In genomic region chr20:4011226-4011975, GRCh38 we compare ENCODE assay signal across 23 cellular contexts. TPM values are rescaled to one million over a fixed set of nuclear protein-coding genes. Genes with fewer than 3 reads are reported as not detected.
DNase-seq lines count a peak whose midpoint lies in the region; ATAC-seq and TF ChIP-seq lines count a peak whose summit lies in the region.
"Had no signal": no experiment of that assay in that cellular context is flagged by ENCODE, and none has a peak within 500 bp of the region (broad histone marks: within the 10 kb centered on the region; RNA-seq: fewer than 3 reads in every experiment).

No MANE protein-coding gene starts in this region.

- peaks cover 27% of the 10 kb centered on the region for H3K4me1 Mint-ChIP-seq in CD4-positive, alpha-beta T cell (ENCODE audit: low read depth)
- H3K4me1 Mint-ChIP-seq in brain (peaks cover 76% of the 10 kb centered on the region), nephron (peaks cover 26% of the 10 kb centered on the region)

- no peak for TF ChIP-seq CTCF in CD4-positive, alpha-beta T cell (IDR thresholded peaks at IDR 0.05)
- TF ChIP-seq CTCF in GM12873 (IDR thresholded peaks at IDR 0.05; ENCODE audit: insufficient read depth, low read depth, low read length, missing control alignments): peak; percentile 38
- TF ChIP-seq CTCF in brain (conservative IDR thresholded peaks at IDR 0.05): no peak
- TF ChIP-seq CTCF in nephron (IDR thresholded peaks at IDR 0.05; ENCODE audit: unreplicated experiment in 3 of 3): no peak

- no peaks in the 10 kb centered on the region for H3K27me3 ChIP-seq in CD4-positive, alpha-beta T cell (ENCODE audit: control insufficient read depth, insufficient read depth, low read length)
- H3K27me3 ChIP-seq: BLaER1, breast epithelium, right lobe of liver, testis had no signal

- no peak overlapping the region for H3K27ac ChIP-seq in CD4-positive, alpha-beta T cell (ENCODE audit: low read depth, low read length)
- H3K27ac ChIP-seq: BLaER1, breast epithelium, right lobe of liver, testis had no signal

- intact Hi-C loops in CD4-positive, alpha-beta T cell (cut with DNase I, micrococcal nuclease): loop anchor here in 1 of 2 experiments (10.0 kb wide), 1 partner anchor 117 kb away; no protein-coding TSS in a partner anchor

- H3K4me3 Mint-ChIP-seq in CD4-positive, alpha-beta T cell: peak overlapping the region; percentile 57
- H3K4me3 Mint-ChIP-seq in brain: peak overlapping the region in 4 of 5 experiments; percentile 3 to 52 (median 23)
- H3K4me3 Mint-ChIP-seq in nephron: peak overlapping the region in 2 of 3 experiments; percentile 2 to 20
- H3K4me3 Mint-ChIP-seq: activated naive CD4-positive, alpha-beta T cell treated with anti-CD3 and anti-CD28 coated beads for 36 hours; T-helper 1 cell treated with Interleukin-12 subunit alpha and Interleukin-12 subunit beta and Interleukin-4 antibody, amounts not matched to agents 30 μg/mL and 1 μg/mL, for 36 hours had no signal

- POLR2A ChIA-PET in CD4-positive, alpha-beta T cell (lab: Charles Lee): interaction anchor here (0.9 kb wide), 1 partner anchor 30 kb away, joined by 3 read pairs; no protein-coding TSS in a partner anchor

- CTCF ChIA-PET in CD4-positive, alpha-beta T cell (lab: Charles Lee): interaction anchor here (1.1 kb wide), 1 partner anchor 24 kb away, joined by 3 read pairs; no protein-coding TSS in a partner anchor

- DNase-seq in CD4-positive, alpha-beta T cell: no peak
- no peak for DNase-seq in stimulated activated CD4-positive, alpha-beta T cell treated with anti-CD3 and anti-CD28 coated beads, Interleukin-4, amount 100 ng/mL, for 1 hour
- DNase-seq: activated CD4-positive, CD25-positive, alpha-beta regulatory T cell treated with anti-CD3 and anti-CD28 coated beads, Interleukin-2, amount 50 U/mL, for 72 hours; activated CD8-positive, alpha-beta memory T cell treated with anti-CD3 and anti-CD28 coated beads, Interleukin-2, amount 50 U/mL, for 4 hours; activated naive CD4-positive, alpha-beta T cell treated with anti-CD3 and anti-CD28 coated beads for 36 hours; effector memory CD4-positive, alpha-beta T cell; foreskin melanocyte; KBM-7; NCI-H446; right lobe of liver; SHP77; stimulated activated CD4-positive, alpha-beta T cell treated with anti-CD3 and anti-CD28 coated beads, Interleukin-2, amount 100 ng/mL, for 24 hours; testis had no signal

- peaks cover 9% of the 10 kb centered on the region for H3K36me3 Mint-ChIP-seq in CD4-positive, alpha-beta T cell (ENCODE audit: low read depth)
- H3K36me3 Mint-ChIP-seq in brain: peaks cover 39% of the 10 kb centered on the region
- H3K36me3 Mint-ChIP-seq in nephron (ENCODE audit: low read depth): peaks cover 25% of the 10 kb centered on the region

- H3K27me3 Mint-ChIP-seq in CD4-positive, alpha-beta T cell: no peaks in the 10 kb centered on the region
- H3K27me3 Mint-ChIP-seq in brain (peaks cover 4% of the 10 kb centered on the region), nephron (ENCODE audit: low read depth) (no peaks in the 10 kb centered on the region)

- no peaks in the 10 kb centered on the region for H3K9me3 ChIP-seq in CD4-positive, alpha-beta T cell (ENCODE audit: control insufficient read depth, low read length)
- H3K9me3 ChIP-seq: BLaER1, breast epithelium, right lobe of liver, testis had no signal

- no peak for ATAC-seq in CD4-positive, alpha-beta T cell (ENCODE audit: poor library complexity)
- ATAC-seq in HG02981 (IDR thresholded peaks at IDR 0.05; ENCODE audit: unreplicated experiment): no peak
- ATAC-seq in HG03045 (IDR thresholded peaks at IDR 0.05; ENCODE audit: unreplicated experiment): no peak
- no peak for ATAC-seq in HG03159 (IDR thresholded peaks at IDR 0.05; ENCODE audit: unreplicated experiment)
- ATAC-seq: HCT116, right lobe of liver had no signal

- no peak overlapping the region for H3K27ac Mint-ChIP-seq in CD4-positive, alpha-beta T cell
- peak overlapping the region in 1 of 5 experiments; percentile 2 for H3K27ac Mint-ChIP-seq in brain
- no peak overlapping the region for H3K27ac Mint-ChIP-seq in nephron
- H3K27ac Mint-ChIP-seq: activated naive CD4-positive, alpha-beta T cell treated with anti-CD3 and anti-CD28 coated beads for 36 hours; T-helper 1 cell treated with Interleukin-12 subunit alpha and Interleukin-12 subunit beta and Interleukin-4 antibody, amounts not matched to agents 30 μg/mL and 1 μg/mL, for 36 hours had no signal

- H3K9me3 Mint-ChIP-seq in CD4-positive, alpha-beta T cell: no peaks in the 10 kb centered on the region
- H3K9me3 Mint-ChIP-seq in brain: peaks cover 0 to 11% (median 0%) of the 10 kb centered on the region in 5 experiments
- no peaks in the 10 kb centered on the region for H3K9me3 Mint-ChIP-seq in nephron
- H3K9me3 Mint-ChIP-seq: activated naive CD4-positive, alpha-beta T cell treated with anti-CD3 and anti-CD28 coated beads for 36 hours; T-helper 1 cell treated with Interleukin-12 subunit alpha and Interleukin-12 subunit beta and Interleukin-4 antibody, amounts not matched to agents 30 μg/mL and 1 μg/mL, for 36 hours had no signal

RNA-seq across cellular contexts. Expression of gene RNF24, which starts 4.0 kb away (rescaled TPM):
- 1 to 10 TPM; 6.8 to 8.1 TPM for total RNA-seq in CD4-positive, alpha-beta T cell
- polyA plus RNA-seq in brain (ENCODE audit: insufficient read depth, low read depth, low replicate concordance): 14.5 TPM
